ENCODE assay signal across 8 cellular contexts in genomic region chr19:28466107-28467045, GRCh38.
DNase-seq lines count a peak whose midpoint lies in the region; ATAC-seq, FAIRE-seq and TF ChIP-seq lines count a peak whose summit lies in the region.

No MANE protein-coding gene starts in this region.

- H3K9me3 ChIP-seq in A549 = no peaks in the 10 kb centered on the region; the same call in 2 of the 3 replicates
- no peaks in the 10 kb centered on the region for H3K9me3 ChIP-seq in parathyroid adenoma (ENCODE audit: control insufficient read depth, low read length)

- WGBS in A549 (ENCODE audit: missing lambda C conversion rate) = 22% methylated on average over 9 of the region's 9 CpGs

- peak; percentile 78 for TF ChIP-seq CTCF in A549 (IDR thresholded peaks at IDR 0.05)
- peak; percentile 57 for TF ChIP-seq CTCF in GM13977 (IDR thresholded peaks at IDR 0.05; ENCODE audit: extremely low read depth, insufficient read depth, missing control alignments)
- TF ChIP-seq CTCF in fibroblast of pulmonary artery (IDR thresholded peaks at IDR 0.05; ENCODE audit: low read length, missing control alignments) = peak; percentile 70
- TF ChIP-seq CTCF in parathyroid adenoma (IDR thresholded peaks at IDR 0.05) = peak; percentile 77

- TF ChIP-seq RAD21 in A549 (conservative IDR thresholded peaks at IDR 0.05 in 1 of 2, IDR thresholded peaks at IDR 0.05 in 1 of 2) = peak; percentile 69 to 74

- peak; percentile 41 to 66 for DNase-seq in A549 (ENCODE audit: low read depth in 1 of 2, low spot score in 1 of 2)
- no peak for DNase-seq in GM13977 (ENCODE audit: low spot score)
- DNase-seq in NCI-H774 (lab: John Stamatoyannopoulos, UW) = peak; percentile 57
- DNase-seq in activated CD8-positive, alpha-beta memory T cell treated with anti-CD3 and anti-CD28 coated beads, Interleukin-2, amount 50 U/mL, for 48 hours = peak; percentile 81
- peak; percentile 60 for DNase-seq in fibroblast of pulmonary artery (ENCODE audit: low read depth)
- peak; percentile 79 for DNase-seq in urothelium cell line (ENCODE audit: low spot score)

- no peaks in the 10 kb centered on the region for H3K36me3 ChIP-seq in parathyroid adenoma (ENCODE audit: control insufficient read depth, insufficient read depth, low read length)

- H3K27ac ChIP-seq in A549 (no peak overlapping the region), parathyroid adenoma (no peak overlapping the region)

- H3K4me2 ChIP-seq in A549 = no peak overlapping the region
- H3K4me2 ChIP-seq in parathyroid adenoma (ENCODE audit: low read length) = no peak overlapping the region

- in situ Hi-C loops in GM13977 (cut with MboI; ENCODE audit: low pct_unique_long_range_greater_than_20kb, low sequenced_read_pairs, unreplicated experiment) = no loop called here

- ATAC-seq in A549 (peak in 1 of 2 experiments; percentile 80; a peak in 3 of 6 replicates), GM21381 (IDR thresholded peaks at IDR 0.05; ENCODE audit: unreplicated experiment) (no peak)

- CTCF ChIA-PET in A549 (lab: Yijun Ruan, JAX) = interaction anchor here (0.6 to 1.0 kb wide), 3 partner anchors 11 to 71 kb away, joined by 3 read pairs; no protein-coding TSS in a partner anchor

- H3K4me3 ChIP-seq in A549 (no peak overlapping the region), fibroblast of pulmonary artery (replicated peaks; ENCODE audit: low read depth, low read length) (no peak overlapping the region), parathyroid adenoma (ENCODE audit: low read depth, low read length) (no peak overlapping the region)

- no peak for TF ChIP-seq POLR2A in A549 (IDR thresholded peaks at IDR 0.05; ENCODE audit: low read length)

- H2AFZ ChIP-seq in parathyroid adenoma = no peak overlapping the region

- peak; percentile 18 for FAIRE-seq in A549 (lab: Jason Lieb, UNC)
- FAIRE-seq in urothelium cell line (lab: Jason Lieb, UNC) = peak; percentile 53

- TF ChIP-seq EP300 in A549 (IDR thresholded peaks at IDR 0.05) = no peak

- no peak overlapping the region for H3K9ac ChIP-seq in parathyroid adenoma

- H3K4me1 ChIP-seq in A549 (no peaks in the 10 kb centered on the region), parathyroid adenoma (no peaks in the 10 kb centered on the region)

- H3K27me3 ChIP-seq in parathyroid adenoma (ENCODE audit: control insufficient read depth, insufficient read depth, low read length) = no peaks in the 10 kb centered on the region

- POLR2A ChIA-PET in A549 (lab: Yijun Ruan, JAX) = no interaction called here

- no peaks in the 10 kb centered on the region for H3K79me2 ChIP-seq in parathyroid adenoma

TF ChIP-seq in A549, 52 proteins besides CTCF, POLR2A, EP300 and RAD21:
- TF ChIP-seq BCL3 (IDR thresholded peaks at IDR 0.05) = no peak
- peak; percentile 85 for TF ChIP-seq SMC3 (IDR thresholded peaks at IDR 0.05)
